Comparison of ENCODE assay signal across 12 cellular contexts in the genomic region with DNA sequence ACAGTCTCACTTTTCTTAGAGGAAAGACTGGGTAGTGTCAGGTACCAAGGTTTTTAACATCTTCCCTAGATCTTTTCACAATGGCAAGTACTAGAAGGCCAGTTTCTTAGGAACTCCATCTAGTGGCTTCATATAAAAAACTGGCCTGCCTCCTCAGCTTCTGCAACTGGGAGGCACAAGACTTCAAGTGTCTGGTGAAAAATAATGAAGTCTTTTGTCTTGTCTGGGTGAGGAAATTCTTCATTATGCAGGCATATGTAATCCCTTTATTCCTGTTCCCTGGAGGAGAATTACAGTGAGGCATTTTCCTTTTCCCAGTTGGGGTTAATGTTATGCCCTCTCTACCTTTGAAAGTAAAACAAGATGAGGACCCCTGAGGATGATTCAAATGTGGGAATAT.
DNase-seq lines count a peak whose midpoint lies in the region; ATAC-seq and TF ChIP-seq lines count a peak whose summit lies in the region.
"Had no signal": no experiment of that assay in that cellular context is flagged by ENCODE, and none has a peak within 500 bp of the region (broad histone marks: within the 10 kb centered on the region; RNA-seq: fewer than 3 reads in every experiment).

No MANE protein-coding gene starts in this region.

- DNase-seq in HFFc6: peak; percentile 6
- peak; percentile 10 for DNase-seq in fibroblast of villous mesenchyme (ENCODE audit: low read depth)
- DNase-seq in retina: peak; percentile 36
- no peak for DNase-seq in stimulated activated naive B cell treated with anti-CD40 and anti-IgM and Interleukin-4, amounts not matched to agents 10 μg/mL and 1 μg/mL and 100 μg/mL, for 72 hours
- no peak for DNase-seq in SHP77 (lab: John Stamatoyannopoulos, UW)
- no peak for DNase-seq in activated naive CD4-positive, alpha-beta T cell treated with Interleukin-2 at 50 U/mL for 16 hours
- DNase-seq: body of pancreas; stimulated activated CD4-positive, alpha-beta T cell treated with anti-CD3 and anti-CD28 coated beads, Interleukin-1b, Interleukin-23, amount 100 ng/mL, for 48 hours; testis had no signal

- no peak overlapping the region for H3K27ac Mint-ChIP-seq in HFFc6
- H3K27ac Mint-ChIP-seq in stimulated activated naive B cell treated with anti-CD40 and anti-IgM and Interleukin-4, amounts not matched to agents 10 μg/mL and 1 μg/mL and 100 μg/mL, for 72 hours: no peak overlapping the region

- H3K9me3 Mint-ChIP-seq in HFFc6: no peaks in the 10 kb centered on the region
- peaks cover 0 to 3% of the 10 kb centered on the region in 2 donors for H3K9me3 Mint-ChIP-seq in stimulated activated naive B cell treated with anti-CD40 and anti-IgM and Interleukin-4, amounts not matched to agents 10 μg/mL and 1 μg/mL and 100 μg/mL, for 72 hours

- peaks cover 11% of the 10 kb centered on the region for H3K27me3 Mint-ChIP-seq in HFFc6 (ENCODE audit: insufficient read depth)
- H3K27me3 Mint-ChIP-seq in stimulated activated naive B cell treated with anti-CD40 and anti-IgM and Interleukin-4, amounts not matched to agents 10 μg/mL and 1 μg/mL and 100 μg/mL, for 72 hours: peaks cover 8 to 13% of the 10 kb centered on the region in 2 donors

- no peaks in the 10 kb centered on the region for H3K36me3 Mint-ChIP-seq in HFFc6 (ENCODE audit: low read depth)
- H3K36me3 Mint-ChIP-seq in stimulated activated naive B cell treated with anti-CD40 and anti-IgM and Interleukin-4, amounts not matched to agents 10 μg/mL and 1 μg/mL and 100 μg/mL, for 72 hours: no peaks in the 10 kb centered on the region

- no peak overlapping the region for H3K4me3 ChIP-seq in fibroblast of villous mesenchyme (ENCODE audit: low read depth, low read length)
- H3K4me3 ChIP-seq: body of pancreas, gastroesophageal sphincter, testis had no signal

- ATAC-seq in SK-N-SH treated with all-trans-retinoic acid at 6 μM for 48 hours (peak; percentile 59), HG02763 (IDR thresholded peaks at IDR 0.05; ENCODE audit: unreplicated experiment) (no peak)
- no peak for ATAC-seq in stimulated activated naive B cell treated with anti-CD40 and anti-IgM and Interleukin-4, amounts not matched to agents 10 μg/mL and 1 μg/mL and 100 μg/mL, for 72 hours (replicated peaks)
- ATAC-seq: body of pancreas, gastroesophageal sphincter had no signal

- H3K4me1 Mint-ChIP-seq in HFFc6 (ENCODE audit: low read depth): no peaks in the 10 kb centered on the region
- no peaks in the 10 kb centered on the region for H3K4me1 Mint-ChIP-seq in stimulated activated naive B cell treated with anti-CD40 and anti-IgM and Interleukin-4, amounts not matched to agents 10 μg/mL and 1 μg/mL and 100 μg/mL, for 72 hours

- H3K4me3 Mint-ChIP-seq in HFFc6: no peak overlapping the region
- no peak overlapping the region for H3K4me3 Mint-ChIP-seq in stimulated activated naive B cell treated with anti-CD40 and anti-IgM and Interleukin-4, amounts not matched to agents 10 μg/mL and 1 μg/mL and 100 μg/mL, for 72 hours

- peak; percentile 59 for TF ChIP-seq CTCF in HFFc6 (IDR thresholded peaks at IDR 0.05)
- no peak for TF ChIP-seq CTCF in fibroblast of villous mesenchyme (IDR thresholded peaks at IDR 0.05; ENCODE audit: insufficient read depth, low read depth, low read length)

TF ChIP-seq in SK-N-SH treated with all-trans-retinoic acid at 6 μM for 48 hours, 23 proteins besides CTCF, POLR2A, EP300 and RAD21:
- TF ChIP-seq ZNF565 (CRISPR knock-in tag; conservative IDR thresholded peaks at IDR 0.05; ENCODE audit: low read depth) (no peak), GLIS3 (CRISPR knock-in tag; IDR thresholded peaks at IDR 0.05) (no peak), BACH2 (CRISPR knock-in tag; IDR thresholded peaks at IDR 0.05; ENCODE audit: borderline replicate concordance) (no peak)
- TF ChIP-seq, protein P1, sequence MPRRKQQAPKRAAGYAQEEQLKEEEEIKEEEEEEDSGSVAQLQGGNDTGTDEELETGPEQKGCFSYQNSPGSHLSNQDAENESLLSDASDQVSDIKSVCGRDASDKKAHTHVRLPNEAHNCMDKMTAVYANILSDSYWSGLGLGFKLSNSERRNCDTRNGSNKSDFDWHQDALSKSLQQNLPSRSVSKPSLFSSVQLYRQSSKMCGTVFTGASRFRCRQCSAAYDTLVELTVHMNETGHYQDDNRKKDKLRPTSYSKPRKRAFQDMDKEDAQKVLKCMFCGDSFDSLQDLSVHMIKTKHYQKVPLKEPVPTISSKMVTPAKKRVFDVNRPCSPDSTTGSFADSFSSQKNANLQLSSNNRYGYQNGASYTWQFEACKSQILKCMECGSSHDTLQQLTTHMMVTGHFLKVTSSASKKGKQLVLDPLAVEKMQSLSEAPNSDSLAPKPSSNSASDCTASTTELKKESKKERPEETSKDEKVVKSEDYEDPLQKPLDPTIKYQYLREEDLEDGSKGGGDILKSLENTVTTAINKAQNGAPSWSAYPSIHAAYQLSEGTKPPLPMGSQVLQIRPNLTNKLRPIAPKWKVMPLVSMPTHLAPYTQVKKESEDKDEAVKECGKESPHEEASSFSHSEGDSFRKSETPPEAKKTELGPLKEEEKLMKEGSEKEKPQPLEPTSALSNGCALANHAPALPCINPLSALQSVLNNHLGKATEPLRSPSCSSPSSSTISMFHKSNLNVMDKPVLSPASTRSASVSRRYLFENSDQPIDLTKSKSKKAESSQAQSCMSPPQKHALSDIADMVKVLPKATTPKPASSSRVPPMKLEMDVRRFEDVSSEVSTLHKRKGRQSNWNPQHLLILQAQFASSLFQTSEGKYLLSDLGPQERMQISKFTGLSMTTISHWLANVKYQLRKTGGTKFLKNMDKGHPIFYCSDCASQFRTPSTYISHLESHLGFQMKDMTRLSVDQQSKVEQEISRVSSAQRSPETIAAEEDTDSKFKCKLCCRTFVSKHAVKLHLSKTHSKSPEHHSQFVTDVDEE (CRISPR knock-in tag; IDR thresholded peaks at IDR 0.05): no peak

Comparison
In these comparisons a context has a peak if more than half of its experiments do, and no peak if none do; other contexts are left out.
1. DNase-seq: peak in HFFc6 (single experiment), fibroblast of villous mesenchyme (single experiment) and retina (single experiment); none in stimulated activated naive B cell treated with anti-CD40 and anti-IgM and Interleukin-4, amounts not matched to agents 10 μg/mL and 1 μg/mL and 100 μg/mL, for 72 hours (single experiment), SHP77 (0 of 2) and activated naive CD4-positive, alpha-beta T cell treated with Interleukin-2 at 50 U/mL for 16 hours (single experiment).